Comparison of ENCODE assay signal across 21 cellular contexts in the genomic region with DNA sequence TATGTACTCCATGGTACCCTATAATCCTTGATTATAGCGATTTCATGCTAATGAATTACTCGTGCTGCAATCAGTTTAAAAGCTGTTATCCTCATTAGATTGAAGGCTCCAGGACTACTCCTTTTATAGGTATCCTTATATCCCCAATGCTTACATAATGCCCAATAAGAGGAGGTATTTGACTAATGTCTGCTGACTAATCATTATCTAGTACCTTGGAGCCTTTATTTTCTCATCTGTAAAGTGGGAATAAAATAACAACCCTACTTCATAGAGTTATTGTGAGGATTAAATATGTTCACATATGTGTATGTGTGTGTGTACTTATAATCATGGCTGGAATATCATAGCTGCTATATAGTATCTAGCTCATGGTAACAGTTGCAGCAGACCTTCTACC.
"Had no signal": no experiment of that assay in that cellular context is flagged by ENCODE, and none has a peak within 500 bp of the region (broad histone marks: within the 10 kb centered on the region; RNA-seq: fewer than 3 reads in every experiment).

No MANE protein-coding gene starts in this region.

- DNase-seq: immature natural killer cell; kidney; left colon; left lung; lower lobe of right lung; naive thymus-derived CD8-positive, alpha-beta T cell; pancreas; right cardiac atrium; sigmoid colon; spleen; stimulated activated CD4-positive, alpha-beta T cell treated with anti-CD3 and anti-CD28 coated beads, Interleukin-4, amount 100 ng/mL, for 24 hours; stimulated activated naive CD4-positive, alpha-beta T cell; testis; thyroid gland; transverse colon; upper lobe of left lung had no signal

- H3K27ac ChIP-seq: left lung, lower lobe of right lung, pancreas, prostate gland, sigmoid colon, spleen, testis, thyroid gland, transverse colon, upper lobe of left lung, vagina had no signal

- H3K4me1 ChIP-seq: left lung, lower lobe of right lung, pancreas, prostate gland, spleen, testis, thyroid gland, transverse colon, upper lobe of left lung, vagina had no signal

- H3K36me3 ChIP-seq: left lung, lower lobe of right lung, pancreas, prostate gland, sigmoid colon, spleen, thyroid gland, transverse colon, upper lobe of left lung, vagina had no signal

- FAIRE-seq: islet of Langerhans, kidney, pancreas, small intestine had no signal

- H3K4me3 ChIP-seq: left lung, lower lobe of right lung, pancreas, prostate gland, sigmoid colon, spleen, testis, thyroid gland, transverse colon, upper lobe of left lung, vagina had no signal

- H3K9me3 ChIP-seq: left lung, lower lobe of right lung, pancreas, prostate gland, sigmoid colon, testis, thyroid gland, transverse colon, upper lobe of left lung, vagina had no signal

- ATAC-seq: left colon; naive thymus-derived CD8-positive, alpha-beta T cell; stimulated activated effector memory CD8-positive, alpha-beta T cell treated with anti-CD3 and anti-CD28 coated beads, Interleukin-12 subunit alpha, Interleukin-12 subunit beta, amount 100 ng/mL, for 72 hours had no signal

- H3K27me3 ChIP-seq: left lung, pancreas, sigmoid colon, spleen, testis, thyroid gland, transverse colon, upper lobe of left lung, vagina had no signal
